Comparison of ENCODE assay signal across 1 cellular context in genomic region chr22:27667121-27667843, GRCh38.
A peak's percentile ranks its signal among the peaks of the same experiment; 100 is the strongest.
TF ChIP-seq lines count a peak whose summit lies in the region.

No MANE protein-coding gene starts in this region.

TF ChIP-seq in HEK293, 187 proteins besides CTCF, POLR2A, EP300 and RAD21 (continued from another document and continues in another):
- TF ChIP-seq PATZ1 (tag by site-specific recombination; IDR thresholded peaks at IDR 0.05) (peak; percentile 38; the same call in 1 of the 2 replicates), ZNF114 (tag by site-specific recombination; IDR thresholded peaks at IDR 0.05) (no peak), ZSCAN30 (tag by site-specific recombination; IDR thresholded peaks at IDR 0.05) (peak; percentile 52; the same call in 1 of the 2 replicates), ZNF398 (tag by site-specific recombination; IDR thresholded peaks at IDR 0.05) (no peak), GLIS1 (tag by site-specific recombination; IDR thresholded peaks at IDR 0.05) (peak; percentile 91), ZNF473 (tag by site-specific recombination; IDR thresholded peaks at IDR 0.05) (no peak), FEZF1 (tag by site-specific recombination; IDR thresholded peaks at IDR 0.05) (peak; percentile 96), ZNF561 (tag by site-specific recombination; IDR thresholded peaks at IDR 0.05; ENCODE audit: borderline replicate concordance) (peak; percentile 52; the same call in 1 of the 2 replicates), ZNF26 (tag by site-specific recombination; IDR thresholded peaks at IDR 0.05) (no peak), ZNF792 (tag by site-specific recombination; IDR thresholded peaks at IDR 0.05) (no peak), PBX3 (CRISPR knock-in tag; IDR thresholded peaks at IDR 0.05) (no peak), SP2 (tag by site-specific recombination; IDR thresholded peaks at IDR 0.05) (peak; percentile 38; the same call in 1 of the 2 replicates), ZSCAN23 (tag by site-specific recombination; IDR thresholded peaks at IDR 0.05) (no peak), HOXD13 (CRISPR knock-in tag; IDR thresholded peaks at IDR 0.05; ENCODE audit: borderline replicate concordance) (no peak), ZNF341 (tag by site-specific recombination; IDR thresholded peaks at IDR 0.05; ENCODE audit: low read depth) (peak; percentile 67), ZNF366 (tag by site-specific recombination; conservative IDR thresholded peaks at IDR 0.05) (no peak), ZNF23 (tag by site-specific recombination; IDR thresholded peaks at IDR 0.05; ENCODE audit: borderline replicate concordance) (no peak), ZNF76 (tag by site-specific recombination; IDR thresholded peaks at IDR 0.05; ENCODE audit: borderline replicate concordance, low read depth) (no peak), ZBTB20 (tag by site-specific recombination; IDR thresholded peaks at IDR 0.05) (no peak), ZNF266 (tag by site-specific recombination; IDR thresholded peaks at IDR 0.05; ENCODE audit: low read depth) (no peak), ZNF692 (tag by site-specific recombination; IDR thresholded peaks at IDR 0.05) (peak; percentile 61), TRIM28 (IDR thresholded peaks at IDR 0.05; ENCODE audit: borderline replicate concordance, low read length) (0 out of 2 replicates have a peak, but pooled peaks have one; percentile 51), ZBTB8A (tag by site-specific recombination; IDR thresholded peaks at IDR 0.05) (peak; percentile 72), HOXA7 (CRISPR knock-in tag; IDR thresholded peaks at IDR 0.05; ENCODE audit: borderline replicate concordance) (no peak), ZNF169 (tag by site-specific recombination; IDR thresholded peaks at IDR 0.05) (no peak), ZNF37A (tag by site-specific recombination; IDR thresholded peaks at IDR 0.05) (no peak), ZNF274 (IDR thresholded peaks at IDR 0.05; ENCODE audit: low read length) (no peak), ZNF274 (tag by site-specific recombination; IDR thresholded peaks at IDR 0.05; ENCODE audit: borderline replicate concordance) (no peak), TSHZ1 (tag by site-specific recombination; IDR thresholded peaks at IDR 0.05; ENCODE audit: borderline replicate concordance) (no peak), ZNF184 (tag by site-specific recombination; IDR thresholded peaks at IDR 0.05) (no peak), ATF2 (tag by site-specific recombination; IDR thresholded peaks at IDR 0.05; ENCODE audit: low read depth) (peak; percentile 78), ZNF362 (tag by site-specific recombination; IDR thresholded peaks at IDR 0.05) (no peak), ZNF521 (tag by site-specific recombination; IDR thresholded peaks at IDR 0.05) (no peak), REPIN1 (tag by site-specific recombination; IDR thresholded peaks at IDR 0.05; ENCODE audit: low read depth) (no peak), ZNF629 (tag by site-specific recombination; IDR thresholded peaks at IDR 0.05) (peak; percentile 53; the same call in 1 of the 2 replicates), YY1 (tag by site-specific recombination; IDR thresholded peaks at IDR 0.05) (no peak), WT1 (tag by site-specific recombination; IDR thresholded peaks at IDR 0.05) (peak; percentile 24; the same call in 1 of the 2 replicates), KLF17 (tag by site-specific recombination; IDR thresholded peaks at IDR 0.05) (0 out of 2 replicates have a peak, but pooled peaks have one; percentile 48), OVOL3 (tag by site-specific recombination; IDR thresholded peaks at IDR 0.05) (no peak), ZIC2 (tag by site-specific recombination; IDR thresholded peaks at IDR 0.05) (peak; percentile 93), ZNF223 (tag by site-specific recombination; IDR thresholded peaks at IDR 0.05) (no peak), PRDM6 (tag by site-specific recombination; IDR thresholded peaks at IDR 0.05) (no peak), ZFHX2 (tag by site-specific recombination; conservative IDR thresholded peaks at IDR 0.05) (peak; percentile 92), ZBTB48 (tag by site-specific recombination; IDR thresholded peaks at IDR 0.05) (no peak)
